9 cellular contexts compared by ENCODE assay signal in genomic region chr19:10848208-10848843, GRCh38. TPM values are rescaled to one million over a fixed set of nuclear protein-coding genes. Genes with fewer than 3 reads are reported as not detected.
DNase-seq lines count a peak whose midpoint lies in the region; ATAC-seq and TF ChIP-seq lines count a peak whose summit lies in the region.
"Had no signal": no experiment of that assay in that cellular context is flagged by ENCODE, and none has a peak within 500 bp of the region (broad histone marks: within the 10 kb centered on the region; RNA-seq: fewer than 3 reads in every experiment).

A gene with protein sequence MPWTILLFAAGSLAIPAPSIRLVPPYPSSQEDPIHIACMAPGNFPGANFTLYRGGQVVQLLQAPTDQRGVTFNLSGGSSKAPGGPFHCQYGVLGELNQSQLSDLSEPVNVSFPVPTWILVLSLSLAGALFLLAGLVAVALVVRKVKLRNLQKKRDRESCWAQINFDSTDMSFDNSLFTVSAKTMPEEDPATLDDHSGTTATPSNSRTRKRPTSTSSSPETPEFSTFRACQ (plus strand): TSS chr19:10848415. CDS start chr19:10848509, 94 bp downstream.

- ATAC-seq in activated CD8-positive, alpha-beta T cell treated with anti-CD3 and anti-CD28 coated beads for 36 hours = peak; percentile 64
- ATAC-seq in naive B cell (ENCODE audit: low read depth in 2 of 2) (peak; percentile 54 to 58), HG03095 (IDR thresholded peaks at IDR 0.05; ENCODE audit: unreplicated experiment) (no peak)
- ATAC-seq: body of pancreas had no signal

- H3K4me2 ChIP-seq in BLaER1 treated with 17β-estradiol and CSF1 and Interleukin-3, amounts not matched to agents 10 nM and 100 nM = peak within 1 kb of the TSS; percentile 46 to 89 (median 76); a peak in 21 of 22 replicates

- peaks cover 3% of the 10 kb centered on the region for H3K36me3 Mint-ChIP-seq in activated CD8-positive, alpha-beta T cell treated with anti-CD3 and anti-CD28 coated beads for 36 hours (ENCODE audit: low read depth)
- peaks cover 5 to 9% of the 10 kb centered on the region in 2 donors for H3K36me3 Mint-ChIP-seq in naive B cell

- peak within 1 kb of the TSS; percentile 60 for H3K4me3 Mint-ChIP-seq in activated CD8-positive, alpha-beta T cell treated with anti-CD3 and anti-CD28 coated beads for 36 hours
- peak within 1 kb of the TSS in 1 of 8 donors; percentile 51 for H3K4me3 Mint-ChIP-seq in naive B cell

- DNase-seq in GM12864 (ENCODE audit: low read depth) (no peak), naive B cell (no peak), NCI-H2081 (lab: John Stamatoyannopoulos, UW) (no peak), kidney glomerular epithelial cell (lab: John Stamatoyannopoulos, UW) (no peak)
- DNase-seq in activated CD8-positive, alpha-beta T cell treated with anti-CD3 and anti-CD28 coated beads for 36 hours = peak; percentile 26
- DNase-seq: body of pancreas, erythroblast had no signal

- H3K9me3 Mint-ChIP-seq in activated CD8-positive, alpha-beta T cell treated with anti-CD3 and anti-CD28 coated beads for 36 hours = peaks cover 5% of the 10 kb centered on the region
- H3K9me3 Mint-ChIP-seq in naive B cell = peaks cover 0 to 11% (median 6%) of the 10 kb centered on the region in 7 donors

- no peaks in the 10 kb centered on the region for H3K27me3 ChIP-seq in BLaER1 treated with 17β-estradiol and CSF1 and Interleukin-3, amounts not matched to agents 10 nM and 100 nM
- H3K27me3 ChIP-seq: body of pancreas had no signal

- peak within 1 kb of the TSS in 7 of 10 experiments; percentile 43 to 69 (median 52); a peak in 12 of 20 replicates for H3K4me3 ChIP-seq in BLaER1 treated with 17β-estradiol and CSF1 and Interleukin-3, amounts not matched to agents 10 nM and 100 nM
- H3K4me3 ChIP-seq in GM12864 (ENCODE audit: low read depth, low read length) = peak within 1 kb of the TSS; percentile 25
- H3K4me3 ChIP-seq: body of pancreas had no signal

- POLR2A ChIA-PET in activated CD8-positive, alpha-beta T cell treated with anti-CD3 and anti-CD28 coated beads for 36 hours (lab: Charles Lee) = no interaction called here

- no peak for TF ChIP-seq CTCF in GM12864 (IDR thresholded peaks at IDR 0.05; ENCODE audit: low read depth, low read length, missing control alignments)
- no peak for TF ChIP-seq CTCF in activated CD8-positive, alpha-beta T cell treated with anti-CD3 and anti-CD28 coated beads for 36 hours (IDR thresholded peaks at IDR 0.05)

- H4K20me1 ChIP-seq in BLaER1 treated with 17β-estradiol and CSF1 and Interleukin-3, amounts not matched to agents 10 nM and 100 nM = no peaks in the 10 kb centered on the region

- CTCF ChIA-PET in activated CD8-positive, alpha-beta T cell treated with anti-CD3 and anti-CD28 coated beads for 36 hours (lab: Charles Lee) = interaction anchor here (1.1 to 4.6 kb wide), 3 partner anchors 13 to 149 kb away, joined by 4 to 34 read pairs (median 4); no protein-coding TSS in a partner anchor

- H3K27ac Mint-ChIP-seq in activated CD8-positive, alpha-beta T cell treated with anti-CD3 and anti-CD28 coated beads for 36 hours = peak within 1 kb of the TSS; percentile 75
- peak within 1 kb of the TSS in 2 of 6 donors; percentile 15 to 47 for H3K27ac Mint-ChIP-seq in naive B cell

- peak within 1 kb of the TSS; percentile 40 to 80 (median 67); a peak in 19 of 22 replicates for H3K27ac ChIP-seq in BLaER1 treated with 17β-estradiol and CSF1 and Interleukin-3, amounts not matched to agents 10 nM and 100 nM
- H3K27ac ChIP-seq: body of pancreas had no signal

- peaks cover 0 to 20% (median 0%) of the 10 kb centered on the region in 11 experiments; a peak in 5 of 22 replicates for H3K36me3 ChIP-seq in BLaER1 treated with 17β-estradiol and CSF1 and Interleukin-3, amounts not matched to agents 10 nM and 100 nM

- peaks cover 12 to 18% (median 15%) of the 10 kb centered on the region in 11 experiments for H3K9me3 ChIP-seq in BLaER1 treated with 17β-estradiol and CSF1 and Interleukin-3, amounts not matched to agents 10 nM and 100 nM (replicated peaks in 1 of 11)
- H3K9me3 ChIP-seq: body of pancreas had no signal

- H3K4me1 ChIP-seq in BLaER1 treated with 17β-estradiol and CSF1 and Interleukin-3, amounts not matched to agents 10 nM and 100 nM = peaks cover 13 to 39% (median 21%) of the 10 kb centered on the region in 10 experiments; a peak in 19 of 20 replicates
- H3K4me1 ChIP-seq: body of pancreas had no signal

- peaks cover 8% of the 10 kb centered on the region for H3K4me1 Mint-ChIP-seq in activated CD8-positive, alpha-beta T cell treated with anti-CD3 and anti-CD28 coated beads for 36 hours (ENCODE audit: low read depth)
- H3K4me1 Mint-ChIP-seq in naive B cell = peaks cover 5 to 6% (median 6%) of the 10 kb centered on the region in 3 donors

- H3K27me3 Mint-ChIP-seq in activated CD8-positive, alpha-beta T cell treated with anti-CD3 and anti-CD28 coated beads for 36 hours = no peaks in the 10 kb centered on the region
- H3K27me3 Mint-ChIP-seq in naive B cell = peaks cover 0 to 20% (median 8%) of the 10 kb centered on the region in 3 donors

- H3K9ac ChIP-seq in BLaER1 treated with 17β-estradiol and CSF1 and Interleukin-3, amounts not matched to agents 10 nM and 100 nM = peak within 1 kb of the TSS; percentile 50 to 78 (median 71); a peak in 20 of 22 replicates

- intact Hi-C loops in activated CD8-positive, alpha-beta T cell treated with anti-CD3 and anti-CD28 coated beads for 36 hours (cut with micrococcal nuclease) = no loop called here

RNA-seq across cellular contexts. Expression of the gene that starts here (rescaled TPM):
- total RNA-seq in activated CD8-positive, alpha-beta T cell treated with anti-CD3 and anti-CD28 coated beads for 36 hours = 1 to 10 TPM; 1.2 to 1.3 TPM
- polyA plus RNA-seq in naive B cell (ENCODE audit: low read depth in 6 of 6) = 1 to 10 TPM; 1.5 to 5.3 (median 1.9) TPM
